8 cellular contexts compared by ENCODE assay signal in the genomic region with DNA sequence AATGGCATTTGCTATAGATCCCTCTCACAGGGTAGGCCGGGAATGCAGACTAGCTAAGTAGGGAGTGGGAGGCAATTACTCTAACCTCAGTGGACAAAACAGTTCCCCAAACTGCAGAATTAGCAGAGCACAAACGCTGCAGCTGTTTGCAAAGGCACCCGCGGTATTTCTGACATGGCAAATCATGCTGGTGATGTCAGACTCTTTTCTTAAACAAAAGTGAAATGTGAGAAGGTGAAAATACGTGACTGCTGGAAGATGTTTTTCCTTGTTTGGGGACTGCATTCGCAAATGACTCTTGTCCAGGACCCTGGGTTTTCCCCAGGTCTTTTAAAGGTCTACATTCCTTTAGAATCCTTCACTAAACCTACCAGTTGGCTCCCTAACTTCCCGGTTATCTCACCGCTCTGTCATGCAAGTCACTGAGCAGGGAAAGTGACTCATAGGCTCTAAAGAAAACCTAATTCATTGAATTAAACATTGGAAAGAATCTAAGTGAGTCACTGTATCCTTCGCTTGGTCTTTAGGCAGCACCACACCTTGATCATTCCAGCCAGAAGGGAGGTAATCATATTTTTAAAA.
DNase-seq lines count a peak whose midpoint lies in the region; ATAC-seq, FAIRE-seq and TF ChIP-seq lines count a peak whose summit lies in the region.

No MANE protein-coding gene starts in this region.

- CTCF ChIA-PET in AG04450 (lab: Charles Lee) = no interaction called here

- peaks cover 7% of the 10 kb centered on the region for H3K4me1 ChIP-seq in HAP-1

- in situ Hi-C loops in HAP-1 (cut with MboI; ENCODE audit: low sequenced_read_pairs) = no loop called here

- H3K9me3 ChIP-seq in AG04450 (ENCODE audit: control insufficient read depth, insufficient read depth, low read length) (no peaks in the 10 kb centered on the region), HAP-1 (no peaks in the 10 kb centered on the region)

- POLR2A ChIA-PET in AG04450 (lab: Yijun Ruan, JAX) = interaction anchor here (0.5 to 2.3 kb wide), 10 partner anchors 16 to 121 kb away, joined by 4 to 17 read pairs (median 7); partner anchors contain the start of gene TRIO

- H3K27ac Mint-ChIP-seq in neural crest cell (ENCODE audit: unreplicated experiment) = peak overlapping the region; percentile 91
- no peak overlapping the region for H3K27ac Mint-ChIP-seq in stimulated activated memory B cell treated with anti-CD40 and anti-IgM and Interleukin-4, amounts not matched to agents 10 μg/mL and 1 μg/mL and 100 μg/mL, for 72 hours

- H3K4me1 Mint-ChIP-seq in neural crest cell = peaks cover 36% of the 10 kb centered on the region
- H3K4me1 Mint-ChIP-seq in stimulated activated memory B cell treated with anti-CD40 and anti-IgM and Interleukin-4, amounts not matched to agents 10 μg/mL and 1 μg/mL and 100 μg/mL, for 72 hours = no peaks in the 10 kb centered on the region

- H3K9me3 Mint-ChIP-seq in neural crest cell = no peaks in the 10 kb centered on the region
- no peaks in the 10 kb centered on the region for H3K9me3 Mint-ChIP-seq in stimulated activated memory B cell treated with anti-CD40 and anti-IgM and Interleukin-4, amounts not matched to agents 10 μg/mL and 1 μg/mL and 100 μg/mL, for 72 hours

- no peaks in the 10 kb centered on the region for H3K36me3 ChIP-seq in HAP-1 (replicated peaks)

- H3K27me3 Mint-ChIP-seq in neural crest cell (ENCODE audit: low read depth) = no peaks in the 10 kb centered on the region
- peaks cover 42% of the 10 kb centered on the region for H3K27me3 Mint-ChIP-seq in stimulated activated memory B cell treated with anti-CD40 and anti-IgM and Interleukin-4, amounts not matched to agents 10 μg/mL and 1 μg/mL and 100 μg/mL, for 72 hours

- no peaks in the 10 kb centered on the region for H3K27me3 ChIP-seq in AG04450 (ENCODE audit: control insufficient read depth, insufficient read depth, low read length)
- H3K27me3 ChIP-seq in HAP-1 (ENCODE audit: low read depth) = no peaks in the 10 kb centered on the region

- peak; percentile 99 for DNase-seq in AG04450 (ENCODE audit: low read depth, low spot score)
- DNase-seq in HAP-1 (ENCODE audit: low spot score in 2 of 2) = peak; percentile 27 to 48
- DNase-seq in RCC 7860 (ENCODE audit: low spot score) = peak; percentile 100
- DNase-seq in fibroblast of gingiva (ENCODE audit: low read depth) = peak; percentile 88
- no peak for DNase-seq in neural crest cell (ENCODE audit: low read depth, low spot score)
- DNase-seq in substantia nigra (lab: John Stamatoyannopoulos, UW) = no peak

- FAIRE-seq in RCC 7860 (lab: Jason Lieb, UNC) = peak; percentile 100

- no peak for ATAC-seq in GM19035 (IDR thresholded peaks at IDR 0.05; ENCODE audit: unreplicated experiment)
- no peak for ATAC-seq in stimulated activated memory B cell treated with anti-CD40 and anti-IgM and Interleukin-4, amounts not matched to agents 10 μg/mL and 1 μg/mL and 100 μg/mL, for 72 hours

- no peak for TF ChIP-seq CTCF in AG04450 (IDR thresholded peaks at IDR 0.05; ENCODE audit: low read depth, low read length)
- no peak for TF ChIP-seq CTCF in neural crest cell (conservative IDR thresholded peaks at IDR 0.05)

- H3K4me3 ChIP-seq in AG04450 (ENCODE audit: low read depth, low read length) = no peak overlapping the region
- H3K4me3 ChIP-seq in HAP-1 = no peak overlapping the region

- no peaks in the 10 kb centered on the region for H3K36me3 Mint-ChIP-seq in neural crest cell (ENCODE audit: low read depth)
- H3K36me3 Mint-ChIP-seq in stimulated activated memory B cell treated with anti-CD40 and anti-IgM and Interleukin-4, amounts not matched to agents 10 μg/mL and 1 μg/mL and 100 μg/mL, for 72 hours = no peaks in the 10 kb centered on the region

- H3K27ac ChIP-seq in AG04450 (ENCODE audit: low read depth, low read length) (peak overlapping the region; percentile 99), substantia nigra (ENCODE audit: low read depth, low read length, poor library complexity, severe bottlenecking) (no peak overlapping the region)

- peak overlapping the region; percentile 15 for H3K4me3 Mint-ChIP-seq in neural crest cell
- H3K4me3 Mint-ChIP-seq in stimulated activated memory B cell treated with anti-CD40 and anti-IgM and Interleukin-4, amounts not matched to agents 10 μg/mL and 1 μg/mL and 100 μg/mL, for 72 hours = no peak overlapping the region

Comparison
In these comparisons a context has a peak if more than half of its experiments do, and no peak if none do; other contexts are left out.
1. DNase-seq: peak in AG04450 (single experiment), HAP-1 (2 of 2), RCC 7860 (single experiment) and fibroblast of gingiva (single experiment); none in neural crest cell (single experiment) and substantia nigra (0 of 49).